Comparison of ENCODE assay signal across 16 cellular contexts in genomic region chr6:97280766-97281165, GRCh38. TPM values are rescaled to one million over a fixed set of nuclear protein-coding genes. Genes with fewer than 3 reads are reported as not detected.
DNase-seq lines count a peak whose midpoint lies in the region; ATAC-seq and TF ChIP-seq lines count a peak whose summit lies in the region.
"Had no signal": no experiment of that assay in that cellular context is flagged by ENCODE, and none has a peak within 500 bp of the region (broad histone marks: within the 10 kb centered on the region; RNA-seq: fewer than 3 reads in every experiment).

No MANE protein-coding gene starts in this region.

- H3K79me2 ChIP-seq in OCI-LY1 (ENCODE audit: insufficient read depth, low read length): peaks cover 23% of the 10 kb centered on the region
- H3K79me2 ChIP-seq in mammary epithelial cell (ENCODE audit: insufficient read depth, low read length): peaks cover 45% of the 10 kb centered on the region

- no peaks in the 10 kb centered on the region for H3K9me3 ChIP-seq in OCI-LY1 (ENCODE audit: low read length)
- H3K9me3 ChIP-seq in mammary epithelial cell (replicated peaks; ENCODE audit: insufficient read depth, low read length): no peaks in the 10 kb centered on the region
- H3K9me3 ChIP-seq: neutrophil, uterus had no signal

- peaks cover 23% of the 10 kb centered on the region for H3K4me1 ChIP-seq in OCI-LY1 (ENCODE audit: insufficient read depth, low read length, severe bottlenecking)
- H3K4me1 ChIP-seq in mammary epithelial cell (ENCODE audit: insufficient read depth, low read length): no peaks in the 10 kb centered on the region
- H3K4me1 ChIP-seq: uterus had no signal

- dilution Hi-C loops in mammary epithelial cell (cut with HindIII; ENCODE audit: low sequenced_read_pairs): no loop called here

- H3K4me1 Mint-ChIP-seq in activated naive CD4-positive, alpha-beta T cell treated with anti-CD3 and anti-CD28 coated beads, Interleukin-2, amount 50 U/mL, for 24 hours: peaks cover 27% of the 10 kb centered on the region
- peaks cover 11% of the 10 kb centered on the region for H3K4me1 Mint-ChIP-seq in stimulated activated naive CD8-positive, alpha-beta T cell treated with anti-CD3 and anti-CD28 coated beads, Interleukin-15, amount 100 ng/mL, for 72 hours
- peaks cover 0 to 6% of the 10 kb centered on the region in 2 donors for H3K4me1 Mint-ChIP-seq in stimulated activated naive B cell treated with anti-CD40 and anti-IgM and Interleukin-4, amounts not matched to agents 10 μg/mL and 1 μg/mL and 100 μg/mL, for 72 hours

- H3K4me3 Mint-ChIP-seq in activated naive CD4-positive, alpha-beta T cell treated with anti-CD3 and anti-CD28 coated beads, Interleukin-2, amount 50 U/mL, for 24 hours: peak overlapping the region; percentile 26
- H3K4me3 Mint-ChIP-seq in stimulated activated naive CD8-positive, alpha-beta T cell treated with anti-CD3 and anti-CD28 coated beads, Interleukin-15, amount 100 ng/mL, for 72 hours: peak overlapping the region; percentile 13 to 92
- no peak overlapping the region for H3K4me3 Mint-ChIP-seq in stimulated activated naive B cell treated with anti-CD40 and anti-IgM and Interleukin-4, amounts not matched to agents 10 μg/mL and 1 μg/mL and 100 μg/mL, for 72 hours

- 95% methylated on average over 1 of the region's 1 CpG for WGBS in mammary epithelial cell (ENCODE audit: low coverage, missing lambda C conversion rate)

- H3K27me3 Mint-ChIP-seq in activated naive CD4-positive, alpha-beta T cell treated with anti-CD3 and anti-CD28 coated beads, Interleukin-2, amount 50 U/mL, for 24 hours: no peaks in the 10 kb centered on the region
- H3K27me3 Mint-ChIP-seq in stimulated activated naive CD8-positive, alpha-beta T cell treated with anti-CD3 and anti-CD28 coated beads, Interleukin-15, amount 100 ng/mL, for 72 hours: no peaks in the 10 kb centered on the region
- no peaks in the 10 kb centered on the region for H3K27me3 Mint-ChIP-seq in stimulated activated naive B cell treated with anti-CD40 and anti-IgM and Interleukin-4, amounts not matched to agents 10 μg/mL and 1 μg/mL and 100 μg/mL, for 72 hours
- H3K27me3 Mint-ChIP-seq: effector memory CD8-positive, alpha-beta T cell had no signal

- in situ Hi-C loops in mammary epithelial cell (cut with MboI; ENCODE audit: low sequenced_read_pairs in 2 of 2): no loop called here

- no TSS peak for BruUV-seq in mammary epithelial cell (replicated peaks; lab: Mats Ljungman, UMichigan)

- no peaks in the 10 kb centered on the region for H3K9me3 Mint-ChIP-seq in activated naive CD4-positive, alpha-beta T cell treated with anti-CD3 and anti-CD28 coated beads, Interleukin-2, amount 50 U/mL, for 24 hours
- no peaks in the 10 kb centered on the region for H3K9me3 Mint-ChIP-seq in stimulated activated naive CD8-positive, alpha-beta T cell treated with anti-CD3 and anti-CD28 coated beads, Interleukin-15, amount 100 ng/mL, for 72 hours
- no peaks in the 10 kb centered on the region for H3K9me3 Mint-ChIP-seq in stimulated activated naive B cell treated with anti-CD40 and anti-IgM and Interleukin-4, amounts not matched to agents 10 μg/mL and 1 μg/mL and 100 μg/mL, for 72 hours
- H3K9me3 Mint-ChIP-seq: effector memory CD8-positive, alpha-beta T cell had no signal

- no peak overlapping the region for H3K27ac Mint-ChIP-seq in activated naive CD4-positive, alpha-beta T cell treated with anti-CD3 and anti-CD28 coated beads, Interleukin-2, amount 50 U/mL, for 24 hours
- H3K27ac Mint-ChIP-seq in stimulated activated naive CD8-positive, alpha-beta T cell treated with anti-CD3 and anti-CD28 coated beads, Interleukin-15, amount 100 ng/mL, for 72 hours: no peak overlapping the region
- H3K27ac Mint-ChIP-seq in stimulated activated naive B cell treated with anti-CD40 and anti-IgM and Interleukin-4, amounts not matched to agents 10 μg/mL and 1 μg/mL and 100 μg/mL, for 72 hours: no peak overlapping the region

- H3F3A ChIP-seq in OCI-LY1 (ENCODE audit: insufficient read depth, low read length): no peaks in the 10 kb centered on the region; the same call in 1 of the 2 replicates

- H3K36me3 ChIP-seq in OCI-LY1 (ENCODE audit: insufficient read depth, low read length) (peaks cover 53% of the 10 kb centered on the region), mammary epithelial cell (ENCODE audit: insufficient read depth, low read length) (peaks cover 8% of the 10 kb centered on the region)
- H3K36me3 ChIP-seq: uterus had no signal

- peak overlapping the region; percentile 85 for H3K9ac ChIP-seq in OCI-LY1 (ENCODE audit: low read length)
- H3K9ac ChIP-seq in mammary epithelial cell (ENCODE audit: insufficient read depth, low read length): no peak overlapping the region

- H3K27me3 ChIP-seq in OCI-LY1 (ENCODE audit: insufficient read depth, low read length) (no peaks in the 10 kb centered on the region), mammary epithelial cell (ENCODE audit: insufficient read depth, low read length) (no peaks in the 10 kb centered on the region)
- H3K27me3 ChIP-seq: neutrophil, uterus had no signal

- CTCF ChIA-PET in mammary epithelial cell (lab: Charles Lee; ENCODE audit: low non-redundant PET): no interaction called here

- intact Hi-C loops in mammary epithelial cell (cut with micrococcal nuclease): loop anchor here (5.0 kb wide), 2 partner anchors 42 to 112 kb away; no protein-coding TSS in a partner anchor

- H2AFZ ChIP-seq in OCI-LY1 (ENCODE audit: low read length) (no peak overlapping the region), mammary epithelial cell (ENCODE audit: low read depth, low read length) (no peak overlapping the region)

- H4K20me1 ChIP-seq in OCI-LY1 (ENCODE audit: insufficient read depth, low read length) (no peaks in the 10 kb centered on the region), mammary epithelial cell (ENCODE audit: insufficient read depth, low read length) (no peaks in the 10 kb centered on the region)

- H3K4me3 ChIP-seq in OCI-LY1 (ENCODE audit: low read depth, low read length, poor library complexity, severe bottlenecking) (peak overlapping the region; percentile 87), mammary epithelial cell (replicated peaks in 1 of 3; ENCODE audit: insufficient read depth in 1 of 3, low read depth in 2 of 3, low read length in 3 of 3) (peak overlapping the region in 2 of 3 experiments; percentile 94 to 99)
- H3K4me3 ChIP-seq: uterus had no signal

- no peaks in the 10 kb centered on the region for H3K9me2 ChIP-seq in OCI-LY1 (ENCODE audit: low read depth, low read length)

- no peak overlapping the region for H3K27ac ChIP-seq in OCI-LY1 (ENCODE audit: low read depth, low read length, poor library complexity, severe bottlenecking)
- H3K27ac ChIP-seq in mammary epithelial cell (ENCODE audit: insufficient read depth, low read depth, low read length): no peak overlapping the region
- H3K27ac ChIP-seq: neutrophil, uterus had no signal

- peaks cover 18% of the 10 kb centered on the region for H3K36me3 Mint-ChIP-seq in activated naive CD4-positive, alpha-beta T cell treated with anti-CD3 and anti-CD28 coated beads, Interleukin-2, amount 50 U/mL, for 24 hours
- peaks cover 18 to 20% of the 10 kb centered on the region in 2 donors for H3K36me3 Mint-ChIP-seq in stimulated activated naive B cell treated with anti-CD40 and anti-IgM and Interleukin-4, amounts not matched to agents 10 μg/mL and 1 μg/mL and 100 μg/mL, for 72 hours

- H3K4me2 ChIP-seq in OCI-LY1 (ENCODE audit: low read length) (peak overlapping the region; percentile 96), mammary epithelial cell (ENCODE audit: insufficient read depth, low read depth, low read length) (peak overlapping the region; percentile 87)

- TF ChIP-seq CTCF in OCI-LY1 (IDR thresholded peaks at IDR 0.05; ENCODE audit: low read length) (no peak), mammary epithelial cell (conservative IDR thresholded peaks at IDR 0.05 in 1 of 2, IDR thresholded peaks at IDR 0.05 in 1 of 2; ENCODE audit: extremely low read depth in 1 of 2, insufficient read depth in 1 of 2, low read depth in 1 of 2, low read length in 2 of 2) (no peak)

- DNase-seq in activated naive CD4-positive, alpha-beta T cell treated with Interleukin-2 at 50 U/mL for 16 hours: no peak
- DNase-seq in mammary epithelial cell: no peak
- DNase-seq in stimulated activated naive CD8-positive, alpha-beta T cell treated with anti-CD3 and anti-CD28 coated beads, Interleukin-15, amount 100 ng/mL, for 72 hours: no peak
- DNase-seq in kidney glomerular epithelial cell (lab: John Stamatoyannopoulos, UW): no peak
- no peak for DNase-seq in stimulated activated naive B cell treated with anti-CD40 and anti-IgM and Interleukin-4, amounts not matched to agents 10 μg/mL and 1 μg/mL and 100 μg/mL, for 72 hours
- DNase-seq: AML-193; effector memory CD8-positive, alpha-beta T cell; NCI-H1105 treated with DMSO at 0.1 percent for 48 hours; NCI-H446; RPMI8226; stimulated activated CD4-positive, alpha-beta T cell treated with anti-CD3 and anti-CD28 coated beads, Interleukin-12 subunit alpha, Interleukin-12 subunit beta, amount 100 ng/mL, for 4 hours; uterus had no signal

- ATAC-seq in stimulated activated naive CD8-positive, alpha-beta T cell treated with anti-CD3 and anti-CD28 coated beads, Interleukin-15, amount 100 ng/mL, for 72 hours: no peak
- no peak for ATAC-seq in HG03097 (IDR thresholded peaks at IDR 0.05; ENCODE audit: low FRiP score, unreplicated experiment)
- ATAC-seq in stimulated activated naive B cell treated with anti-CD40 and anti-IgM and Interleukin-4, amounts not matched to agents 10 μg/mL and 1 μg/mL and 100 μg/mL, for 72 hours (replicated peaks): no peak
- ATAC-seq: effector memory CD8-positive, alpha-beta T cell had no signal

RNA-seq across cellular contexts. Expression of gene MMS22L, which starts 2.2 kb away (rescaled TPM):
- total RNA-seq in mammary epithelial cell: 10 to 100 TPM; 11.3 to 20.2 TPM
- polyA plus RNA-seq in mammary epithelial cell: 9.8 TPM
- polyA minus RNA-seq in mammary epithelial cell: 25.2 TPM

Comparison
In these comparisons a context has a peak if more than half of its experiments do, and no peak if none do; other contexts are left out.
1. H3K4me3 Mint-ChIP-seq: peak in activated naive CD4-positive, alpha-beta T cell treated with anti-CD3 and anti-CD28 coated beads, Interleukin-2, amount 50 U/mL, for 24 hours (single experiment) and stimulated activated naive CD8-positive, alpha-beta T cell treated with anti-CD3 and anti-CD28 coated beads, Interleukin-15, amount 100 ng/mL, for 72 hours (2 of 2); none in stimulated activated naive B cell treated with anti-CD40 and anti-IgM and Interleukin-4, amounts not matched to agents 10 μg/mL and 1 μg/mL and 100 μg/mL, for 72 hours (0 of 2).